In the genomic region with DNA sequence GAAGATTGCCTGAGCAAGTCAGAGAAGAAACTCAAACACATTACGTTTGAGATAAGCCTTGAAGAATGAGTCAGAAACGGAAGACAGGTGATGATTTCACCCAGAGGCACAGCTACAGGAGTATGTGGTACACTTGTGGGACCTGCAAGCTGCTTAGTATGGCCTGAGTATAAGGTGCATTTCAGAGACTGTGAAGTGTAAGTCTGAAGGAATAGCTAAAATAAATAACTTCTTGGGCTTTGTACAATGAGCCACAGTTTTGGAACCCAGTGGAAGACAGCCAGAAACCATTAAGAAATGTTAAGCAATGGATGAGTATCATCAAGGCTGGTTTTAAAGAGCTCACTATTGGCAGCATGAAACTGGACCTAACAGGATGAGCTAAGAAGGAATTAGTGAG, we compare ENCODE assay signal across 17 cellular contexts.
DNase-seq lines count a peak whose midpoint lies in the region; ATAC-seq and TF ChIP-seq lines count a peak whose summit lies in the region.
"Had no signal": no experiment of that assay in that cellular context is flagged by ENCODE, and none has a peak within 500 bp of the region (broad histone marks: within the 10 kb centered on the region; RNA-seq: fewer than 3 reads in every experiment).

No MANE protein-coding gene starts in this region.

- no peaks in the 10 kb centered on the region for H3K4me1 ChIP-seq in BE2C

- H3K27ac ChIP-seq in brain microvascular endothelial cell, result no peak overlapping the region

- in situ Hi-C loops in brain microvascular endothelial cell (cut with HindIII; ENCODE audit: low pct_ligation_motif_present, low sequenced_read_pairs), result no loop called here

- DNase-seq in AG20443 (ENCODE audit: low spot score) (peak; percentile 86), HFF-Myc (ENCODE audit: extremely low read depth, low read depth) (peak; percentile 17), brain microvascular endothelial cell (peak; percentile 36), kidney tubule cell (ENCODE audit: low spot score) (peak; percentile 5), NCI-H2107 (lab: John Stamatoyannopoulos, UW) (no peak), HuH-7.5 (ENCODE audit: low spot score) (no peak), BE2C (no peak)
- DNase-seq: activated CD4-positive, alpha-beta T cell treated with anti-CD3 and anti-CD28 coated beads, Interleukin-2, amount 50 U/mL, for 4 hours; activated effector memory CD4-positive, alpha-beta T cell treated with anti-CD3 and anti-CD28 coated beads, Interleukin-2, amount 50 U/mL, for 16 hours; CD4-positive, alpha-beta memory T cell; H9; head of caudate nucleus; NCI-H2029 treated with DMSO at 0.1 percent for 48 hours; stimulated activated CD4-positive, alpha-beta T cell treated with anti-CD3 and anti-CD28 coated beads, Interleukin-4, amount 100 ng/mL, for 1 hour; stimulated activated naive CD8-positive, alpha-beta T cell treated with anti-CD3 and anti-CD28 coated beads, Interleukin-15, Interleukin-2, amounts not matched to agents 100 U/mL and 50 U/mL, for 24 hours had no signal

- ATAC-seq in GM21526 (IDR thresholded peaks at IDR 0.05; ENCODE audit: low FRiP score, unreplicated experiment), result no peak
- ATAC-seq: K562; stimulated activated naive CD8-positive, alpha-beta T cell treated with anti-CD3 and anti-CD28 coated beads, Interleukin-15, Interleukin-2, amounts not matched to agents 100 U/mL and 50 U/mL, for 24 hours had no signal

- TF ChIP-seq CTCF in HFF-Myc (IDR thresholded peaks at IDR 0.05; ENCODE audit: low read depth, low read length, missing control alignments) (no peak), brain microvascular endothelial cell (IDR thresholded peaks at IDR 0.05; ENCODE audit: low read depth, low read length, missing control alignments) (no peak), BE2C (IDR thresholded peaks at IDR 0.05; ENCODE audit: low read depth, low read length) (no peak)

- H3K27me3 ChIP-seq in brain microvascular endothelial cell (replicated peaks) (no peaks in the 10 kb centered on the region), BE2C (no peaks in the 10 kb centered on the region)

- no peaks in the 10 kb centered on the region for H3K36me3 ChIP-seq in brain microvascular endothelial cell (replicated peaks)
- H3K36me3 ChIP-seq in BE2C, result peaks cover 3% of the 10 kb centered on the region; the same call in 1 of the 2 replicates

- H3K9me3 ChIP-seq in BE2C, result no peaks in the 10 kb centered on the region; the same call in 1 of the 2 replicates

- H3K4me3 ChIP-seq in HFF-Myc (replicated peaks; ENCODE audit: low read depth, low read length) (no peak overlapping the region), brain microvascular endothelial cell (ENCODE audit: low read depth, low read length) (no peak overlapping the region), BE2C (ENCODE audit: low read depth, low read length) (no peak overlapping the region)
- H3K4me3 ChIP-seq: K562 had no signal

Comparison
In these comparisons a context has a peak if more than half of its experiments do, and no peak if none do; other contexts are left out.
1. DNase-seq: peak in AG20443 (single experiment), HFF-Myc (single experiment), brain microvascular endothelial cell (single experiment) and kidney tubule cell (single experiment); none in NCI-H2107 (single experiment), HuH-7.5 (single experiment) and BE2C (single experiment).